14 cellular contexts compared by ENCODE assay signal in the genomic region with DNA sequence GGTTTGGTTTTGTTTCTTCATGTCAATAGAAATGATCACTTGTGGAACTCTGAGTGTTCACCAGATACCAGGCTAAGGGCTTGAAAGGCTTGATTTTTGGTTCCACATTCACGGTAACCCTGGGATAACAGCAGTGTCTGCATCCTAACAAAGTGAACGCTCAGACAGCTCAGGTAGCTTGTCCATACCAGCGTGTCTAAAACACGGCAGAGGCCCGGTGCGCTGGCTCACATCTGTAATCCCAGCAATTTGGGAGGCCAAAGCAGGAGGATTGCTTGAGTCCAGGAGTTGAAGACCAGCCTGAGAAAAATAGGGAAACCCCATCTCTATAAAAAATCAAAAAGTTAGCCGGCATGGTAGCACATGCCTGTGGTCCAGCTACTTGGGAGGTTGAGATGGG. TPM values are rescaled to one million over a fixed set of nuclear protein-coding genes. Genes with fewer than 3 reads are reported as not detected.
"Had no signal": no experiment of that assay in that cellular context is flagged by ENCODE, and none has a peak within 500 bp of the region (broad histone marks: within the 10 kb centered on the region; RNA-seq: fewer than 3 reads in every experiment).

No MANE protein-coding gene starts in this region.

- H3K4me3 Mint-ChIP-seq: dendritic cell treated with granulocyte-macrophage colony-stimulating factor and Interleukin-4, amounts not matched to agents 40 ng/mL and 50 ng/mL, for 4 days; naive thymus-derived CD8-positive, alpha-beta T cell had no signal

- H3K4me1 ChIP-seq: right lobe of liver had no signal

- H3K27me3 ChIP-seq: adrenal gland, right lobe of liver had no signal

- H3K27ac Mint-ChIP-seq: dendritic cell treated with granulocyte-macrophage colony-stimulating factor and Interleukin-4, amounts not matched to agents 40 ng/mL and 50 ng/mL, for 4 days; naive thymus-derived CD8-positive, alpha-beta T cell; progenitor cell of endocrine pancreas had no signal

- DNase-seq: activated CD4-positive, alpha-beta T cell treated with anti-CD3 and anti-CD28 coated beads, Interleukin-2, amount 50 U/mL, for 4 hours; activated naive CD4-positive, alpha-beta T cell treated with anti-CD3 and anti-CD28 coated beads, Interleukin-2, amount 50 U/mL, for 16 hours; hypothalamus; mucosa of descending colon; stimulated activated CD4-positive, alpha-beta T cell treated with anti-CD3 and anti-CD28 coated beads, Interleukin-12 subunit alpha, Interleukin-12 subunit beta, amount 100 ng/mL, for 4 hours; stimulated activated naive CD8-positive, alpha-beta T cell treated with anti-CD3 and anti-CD28 coated beads, Interleukin-15, Interleukin-2, amounts not matched to agents 100 U/mL and 50 U/mL, for 24 hours had no signal

- H3K27me3 Mint-ChIP-seq: dendritic cell treated with granulocyte-macrophage colony-stimulating factor and Interleukin-4, amounts not matched to agents 40 ng/mL and 50 ng/mL, for 4 days had no signal

- H3K27ac ChIP-seq: right lobe of liver, thoracic aorta had no signal

- H3K9me3 ChIP-seq: adrenal gland, mucosa of descending colon, right lobe of liver, thoracic aorta had no signal

- H3K4me1 Mint-ChIP-seq: naive thymus-derived CD8-positive, alpha-beta T cell had no signal

- H3K36me3 ChIP-seq: adrenal gland, right lobe of liver, thoracic aorta had no signal

- ATAC-seq: activated CD4-positive, CD25-positive, alpha-beta regulatory T cell treated with anti-CD3 and anti-CD28 coated beads, Interleukin-2, amount 50 U/mL, for 24 hours; mucosa of descending colon; naive thymus-derived CD8-positive, alpha-beta T cell; right lobe of liver; stimulated activated naive CD8-positive, alpha-beta T cell treated with anti-CD3 and anti-CD28 coated beads, Interleukin-15, Interleukin-2, amounts not matched to agents 100 U/mL and 50 U/mL, for 24 hours had no signal

- H3K9me3 Mint-ChIP-seq: dendritic cell treated with granulocyte-macrophage colony-stimulating factor and Interleukin-4, amounts not matched to agents 40 ng/mL and 50 ng/mL, for 4 days had no signal

- H3K4me3 ChIP-seq: adrenal gland, mucosa of descending colon, right lobe of liver, thoracic aorta had no signal

RNA-seq across cellular contexts. Expression of gene HTRA3, which starts 49.0 kb away (rescaled TPM):
- total RNA-seq: naive thymus-derived CD8-positive, alpha-beta T cell; T-helper 2 cell treated with Interferon-gamma antibody and Interleukin-4, amounts not matched to agents 100 ng/mL and 5 ng/mL, for 36 hours had no signal
- polyA plus RNA-seq: naive thymus-derived CD8-positive, alpha-beta T cell had no signal
